Comparison of ENCODE assay signal across 10 cellular contexts in the genomic region with DNA sequence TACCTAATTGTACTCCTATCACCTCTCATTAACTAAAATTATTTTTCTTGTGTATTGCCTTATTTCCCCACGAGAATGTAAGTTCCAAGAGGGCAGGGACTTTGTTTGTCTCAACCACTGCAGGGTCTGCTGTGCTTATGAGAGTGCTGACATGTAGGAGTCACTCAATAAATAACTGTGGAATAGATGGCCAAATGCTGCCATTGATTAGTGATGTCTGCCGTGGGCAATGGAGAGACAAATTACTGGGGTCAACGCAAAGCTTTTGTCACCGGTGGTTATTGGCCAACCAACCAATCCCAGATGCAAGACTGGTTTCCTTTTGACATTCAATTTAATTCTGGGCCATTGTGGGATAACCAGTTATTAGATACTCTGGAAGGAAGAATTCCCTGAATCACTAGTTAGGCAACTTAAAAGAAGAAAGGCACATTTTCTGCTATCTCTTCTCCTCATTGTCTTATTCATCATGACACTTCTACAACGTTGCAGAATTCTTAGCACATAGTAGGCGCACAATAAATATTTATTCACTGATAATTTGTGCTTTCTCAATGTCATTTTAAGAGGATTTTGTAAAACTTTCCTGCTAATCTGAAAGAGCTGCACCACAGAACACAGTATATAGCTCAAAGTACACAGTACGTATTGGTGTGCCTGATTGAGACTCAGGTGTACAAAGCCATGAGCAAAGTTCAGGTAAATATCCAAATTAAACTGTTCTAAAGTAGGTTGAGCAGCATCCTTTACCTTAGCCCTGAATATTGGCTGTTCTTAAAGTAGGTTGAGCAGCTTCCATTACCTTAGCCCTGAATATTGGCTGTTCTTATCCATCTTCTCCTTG.
"Had no signal": no experiment of that assay in that cellular context is flagged by ENCODE, and none has a peak within 500 bp of the region (broad histone marks: within the 10 kb centered on the region; RNA-seq: fewer than 3 reads in every experiment).

No MANE protein-coding gene starts in this region.

- H3K4me3 ChIP-seq: GM23248 had no signal

- DNase-seq: GM23248, GOT3, H7, HCEC 1CT, HFFc6, IMR-90, Karpas-422, KBM-7 had no signal

- H3K27ac ChIP-seq: GM23248, HL-60, KMS-11 had no signal
